In the genomic region with DNA sequence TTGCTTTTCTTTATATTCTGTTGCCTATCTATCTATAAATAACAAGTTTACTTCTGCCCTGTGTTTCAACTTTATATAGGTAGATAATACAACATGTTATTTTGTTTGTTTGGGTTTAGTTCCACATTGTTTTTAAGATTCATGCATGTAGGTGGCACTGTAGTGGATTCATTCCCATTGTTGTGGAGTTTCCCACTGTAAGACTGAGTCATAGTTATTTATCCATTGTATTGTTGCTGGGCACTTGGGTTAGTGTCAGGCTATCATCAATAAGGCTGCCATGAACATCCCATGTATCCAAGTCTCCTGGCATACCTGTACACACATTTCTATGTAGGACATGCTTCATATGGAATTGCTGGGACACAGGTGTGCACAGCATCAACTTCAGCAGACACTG, we compare ENCODE assay signal across 14 cellular contexts.
DNase-seq lines count a peak whose midpoint lies in the region; ATAC-seq and TF ChIP-seq lines count a peak whose summit lies in the region.
"Had no signal": no experiment of that assay in that cellular context is flagged by ENCODE, and none has a peak within 500 bp of the region (broad histone marks: within the 10 kb centered on the region; RNA-seq: fewer than 3 reads in every experiment).

No MANE protein-coding gene starts in this region.

- H3K27ac Mint-ChIP-seq in HFFc6 = peak overlapping the region; percentile 29; the same call in 1 of the 2 replicates
- H3K27ac Mint-ChIP-seq in brain = peak overlapping the region in 4 of 5 experiments; percentile 2 to 90 (median 49)
- peak overlapping the region; percentile 32 for H3K27ac Mint-ChIP-seq in endothelial cell (ENCODE audit: unreplicated experiment)
- H3K27ac Mint-ChIP-seq: B cell; CD4-positive, alpha-beta T cell; GM23338 had no signal

- ATAC-seq in GM21390 (IDR thresholded peaks at IDR 0.05; ENCODE audit: unreplicated experiment) (no peak), GM21717 (IDR thresholded peaks at IDR 0.05; ENCODE audit: unreplicated experiment) (no peak)
- ATAC-seq: GM23338 had no signal

- H3K4me1 ChIP-seq in osteoblast (ENCODE audit: insufficient read depth, low read length) = peaks cover 5% of the 10 kb centered on the region

- H3K27me3 Mint-ChIP-seq in HFFc6 (ENCODE audit: insufficient read depth) = peaks cover 8% of the 10 kb centered on the region
- no peaks in the 10 kb centered on the region for H3K27me3 Mint-ChIP-seq in brain
- H3K27me3 Mint-ChIP-seq in endothelial cell (ENCODE audit: unreplicated experiment) = peaks cover 7% of the 10 kb centered on the region
- H3K27me3 Mint-ChIP-seq: CD4-positive, alpha-beta T cell had no signal

- H3K4me2 ChIP-seq in osteoblast (ENCODE audit: insufficient read depth, low read length) = no peak overlapping the region

- no peaks in the 10 kb centered on the region for H3K27me3 ChIP-seq in osteoblast (ENCODE audit: insufficient read depth, low read length)

- no peaks in the 10 kb centered on the region for H3K9me3 Mint-ChIP-seq in HFFc6
- H3K9me3 Mint-ChIP-seq in brain = peaks cover 0 to 9% (median 3%) of the 10 kb centered on the region in 5 experiments
- H3K9me3 Mint-ChIP-seq in endothelial cell (ENCODE audit: unreplicated experiment) = no peaks in the 10 kb centered on the region
- H3K9me3 Mint-ChIP-seq: CD4-positive, alpha-beta T cell had no signal

- H3K9me3 ChIP-seq in osteoblast (ENCODE audit: low read depth, low read length) = no peaks in the 10 kb centered on the region
- H3K9me3 ChIP-seq: Caco-2 had no signal

- H3K36me3 ChIP-seq in osteoblast (ENCODE audit: insufficient read depth, low read length) = peaks cover 51% of the 10 kb centered on the region

- H2AFZ ChIP-seq in osteoblast (ENCODE audit: low read length) = no peak overlapping the region
- H2AFZ ChIP-seq: GM23338 had no signal

- TF ChIP-seq CTCF in HFFc6 (IDR thresholded peaks at IDR 0.05) = no peak
- TF ChIP-seq CTCF in brain (conservative IDR thresholded peaks at IDR 0.05) = no peak
- no peak for TF ChIP-seq CTCF in endothelial cell (IDR thresholded peaks at IDR 0.05; ENCODE audit: unreplicated experiment)
- TF ChIP-seq CTCF in osteoblast (IDR thresholded peaks at IDR 0.05; ENCODE audit: extremely low read depth, low read depth, low read length) = no peak

- DNase-seq in HFFc6 = no peak
- DNase-seq in endothelial cell (ENCODE audit: low spot score) = no peak
- no peak for DNase-seq in osteoblast (ENCODE audit: insufficient read length, low spot score, missing footprints)
- DNase-seq in kidney tubule cell (ENCODE audit: low spot score) = no peak
- DNase-seq: Caco-2; CD4-positive, alpha-beta T cell; HCEC 1CT had no signal

- H3K4me1 Mint-ChIP-seq in HFFc6 (ENCODE audit: low read depth) (peaks cover 51% of the 10 kb centered on the region), brain (peaks cover 16% of the 10 kb centered on the region), endothelial cell (ENCODE audit: unreplicated experiment) (peaks cover 32% of the 10 kb centered on the region)
- H3K4me1 Mint-ChIP-seq: B cell had no signal

- peaks cover 95% of the 10 kb centered on the region for H3K79me2 ChIP-seq in osteoblast (ENCODE audit: insufficient read depth, low read length)

- peak overlapping the region; percentile 5 for H3K27ac ChIP-seq in osteoblast (ENCODE audit: low read depth, low read length)
- H3K27ac ChIP-seq: C4-2B, HL-60 had no signal

- H3K4me3 Mint-ChIP-seq in HFFc6 (no peak overlapping the region), brain (no peak overlapping the region), endothelial cell (ENCODE audit: unreplicated experiment) (no peak overlapping the region)
- H3K4me3 Mint-ChIP-seq: B cell; CD4-positive, alpha-beta T cell; GM23338 had no signal

- peaks cover 21% of the 10 kb centered on the region for H4K20me1 ChIP-seq in osteoblast (ENCODE audit: insufficient read depth, low read length)

- H3K36me3 Mint-ChIP-seq in HFFc6 (ENCODE audit: low read depth) (peaks cover 59% of the 10 kb centered on the region), brain (no peaks in the 10 kb centered on the region), endothelial cell (ENCODE audit: low read depth, unreplicated experiment) (peaks cover 7% of the 10 kb centered on the region)

- no peak overlapping the region for H3K4me3 ChIP-seq in osteoblast (ENCODE audit: insufficient read depth, low read length)
- H3K4me3 ChIP-seq: GM23338 had no signal
